In genomic region chr3:56952051-56952450, GRCh38 we compare ENCODE assay signal across 29 cellular contexts.
"Had no signal": no experiment of that assay in that cellular context is flagged by ENCODE, and none has a peak within 500 bp of the region (broad histone marks: within the 10 kb centered on the region; RNA-seq: fewer than 3 reads in every experiment).

No MANE protein-coding gene starts in this region.

- H3K9ac ChIP-seq: parathyroid adenoma had no signal

- H3K9me3 ChIP-seq: neutrophil, ovary, psoas muscle, right lobe of liver, sigmoid colon, spleen, suprapubic skin, testis, transverse colon, upper lobe of right lung, uterus had no signal

- H3K4me3 ChIP-seq: ovary, psoas muscle, right lobe of liver, sigmoid colon, skin epidermis, smooth muscle cell, spleen, suprapubic skin, testis, tibial artery, transverse colon, upper lobe of right lung, uterus had no signal

- H3K36me3 ChIP-seq: neutrophil, ovary, right lobe of liver, sigmoid colon, spleen, suprapubic skin, tibial artery, transverse colon, upper lobe of right lung, uterus had no signal

- DNase-seq: naive thymus-derived CD8-positive, alpha-beta T cell; nephron progenitor cell; nucleus accumbens; ovary; posterior cingulate gyrus; psoas muscle; right cardiac atrium; right lobe of liver; sigmoid colon; spleen; stimulated activated CD4-positive, alpha-beta T cell treated with anti-CD3 and anti-CD28 coated beads, Interleukin-12 subunit alpha, Interleukin-12 subunit beta, amount 100 ng/mL, for 4 hours; stimulated activated CD4-positive, alpha-beta T cell treated with anti-CD3 and anti-CD28 coated beads, Interleukin-1b, Interleukin-23, amount 100 ng/mL, for 48 hours; stimulated activated CD4-positive, alpha-beta T cell treated with anti-CD3 and anti-CD28 coated beads, Interleukin-4, amount 100 ng/mL, for 1 hour; stimulated activated CD4-positive, alpha-beta T cell treated with anti-CD3 and anti-CD28 coated beads, Interleukin-4, amount 100 ng/mL, for 4 hours; stimulated activated CD8-positive, alpha-beta memory T cell treated with anti-CD3 and anti-CD28 coated beads, Interleukin-4, amount 100 ng/mL, for 48 hours; stimulated activated naive CD4-positive, alpha-beta T cell; stimulated activated naive CD8-positive, alpha-beta T cell treated with anti-CD3 and anti-CD28 coated beads, Interleukin-15, amount 100 ng/mL, for 72 hours; stimulated activated naive CD8-positive, alpha-beta T cell treated with anti-CD3 and anti-CD28 coated beads, Interleukin-15, Interleukin-2, amounts not matched to agents 100 U/mL and 50 U/mL, for 24 hours; substantia nigra; testis; tibial artery; transverse colon; upper lobe of right lung; uterus had no signal

- H3K4me1 ChIP-seq: psoas muscle, right lobe of liver, sigmoid colon, spleen, suprapubic skin, tibial artery, upper lobe of right lung had no signal

- H3K27me3 ChIP-seq: neutrophil, ovary, right lobe of liver, sigmoid colon, spleen, suprapubic skin, testis, tibial artery, transverse colon, upper lobe of right lung, uterus had no signal

- H2AFZ ChIP-seq: parathyroid adenoma had no signal

- H3K27ac ChIP-seq: neutrophil, ovary, parathyroid adenoma, psoas muscle, right lobe of liver, sigmoid colon, skin epidermis, spleen, suprapubic skin, testis, tibial artery, transverse colon, upper lobe of right lung, uterus had no signal

- H3K4me2 ChIP-seq: smooth muscle cell had no signal
